ENCODE assay signal across 9 cellular contexts in the genomic region with DNA sequence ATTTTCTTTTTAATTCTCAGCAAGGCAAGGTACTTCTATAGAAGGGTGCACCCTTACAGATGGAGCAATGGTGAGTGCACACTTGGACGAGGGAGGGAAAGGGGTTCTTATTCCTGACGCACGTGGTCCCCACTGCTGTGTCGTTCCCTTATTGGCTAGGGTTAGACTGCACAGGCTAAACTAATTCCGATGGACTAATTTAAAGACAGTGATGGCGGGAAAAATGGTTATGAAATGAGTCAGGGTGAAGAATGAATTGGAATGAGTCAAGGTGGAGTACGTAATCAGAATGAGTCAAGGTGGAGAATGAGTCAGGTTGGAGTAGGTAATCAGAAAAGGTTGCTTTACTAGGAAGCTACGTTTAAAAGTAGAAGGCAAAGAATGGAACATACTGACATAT.
DNase-seq lines count a peak whose midpoint lies in the region; ATAC-seq and TF ChIP-seq lines count a peak whose summit lies in the region.
"Had no signal": no experiment of that assay in that cellular context is flagged by ENCODE, and none has a peak within 500 bp of the region (broad histone marks: within the 10 kb centered on the region; RNA-seq: fewer than 3 reads in every experiment).

No MANE protein-coding gene starts in this region.

- peaks cover 29% of the 10 kb centered on the region for H3K4me1 ChIP-seq in RWPE2 (ENCODE audit: insufficient read depth, poor library complexity, severe bottlenecking)

- H3K9me3 ChIP-seq in RWPE2 (ENCODE audit: severe bottlenecking) = no peaks in the 10 kb centered on the region

- H3K27ac ChIP-seq in RWPE2 (ENCODE audit: poor library complexity, severe bottlenecking) = peak overlapping the region; percentile 98

- H3K4me3 ChIP-seq in RWPE2 (ENCODE audit: severe bottlenecking) (no peak overlapping the region), choroid plexus epithelial cell (ENCODE audit: low read depth, low read length) (no peak overlapping the region)

- no peaks in the 10 kb centered on the region for H3K27me3 ChIP-seq in RWPE2 (ENCODE audit: insufficient read depth, poor library complexity, severe bottlenecking)

- peaks cover 29% of the 10 kb centered on the region for H3K36me3 ChIP-seq in RWPE2 (ENCODE audit: low read depth)

- DNase-seq in HCEC 1CT = peak; percentile 38
- no peak for DNase-seq in RWPE2 (ENCODE audit: low spot score)
- DNase-seq in choroid plexus epithelial cell (ENCODE audit: low read depth) = peak; percentile 23
- DNase-seq in stimulated activated CD4-positive, alpha-beta T cell treated with anti-CD3 and anti-CD28 coated beads, Interleukin-12 subunit alpha, Interleukin-12 subunit beta, amount 100 ng/mL, for 48 hours (ENCODE audit: low read depth in 2 of 3, low spot score in 1 of 3) = peak in 2 of 3 donors; percentile 28 to 63
- no peak for DNase-seq in pons (ENCODE audit: low spot score)
- no peak for DNase-seq in NCI-H1092 (lab: John Stamatoyannopoulos, UW)
- DNase-seq in germinal center (ENCODE audit: low spot score) = no peak
- DNase-seq: NCI-H2029 treated with DMSO at 0.1 percent for 48 hours had no signal

- TF ChIP-seq CTCF in RWPE2 (IDR thresholded peaks at IDR 0.05; ENCODE audit: poor library complexity, severe bottlenecking) (no peak), choroid plexus epithelial cell (conservative IDR thresholded peaks at IDR 0.05; ENCODE audit: low read depth, low read length) (no peak)

- peak; percentile 19; the same call in 2 of the 3 replicates for ATAC-seq in RWPE2 (ENCODE audit: low read depth)
- no peak for ATAC-seq in GM21529 (IDR thresholded peaks at IDR 0.05; ENCODE audit: unreplicated experiment)

Comparison
In these comparisons a context has a peak if more than half of its experiments do, and no peak if none do; other contexts are left out.
1. DNase-seq: peak in HCEC 1CT (single experiment), choroid plexus epithelial cell (single experiment) and stimulated activated CD4-positive, alpha-beta T cell treated with anti-CD3 and anti-CD28 coated beads, Interleukin-12 subunit alpha, Interleukin-12 subunit beta, amount 100 ng/mL, for 48 hours (2 of 3); none in RWPE2 (single experiment), pons (single experiment), NCI-H1092 (single experiment) and germinal center (single experiment).